In genomic region chr3:172697558-172697957, GRCh38 we compare ENCODE assay signal across 18 cellular contexts. TPM values are rescaled to one million over a fixed set of nuclear protein-coding genes. Genes with fewer than 3 reads are reported as not detected.
DNase-seq lines count a peak whose midpoint lies in the region; ATAC-seq and TF ChIP-seq lines count a peak whose summit lies in the region.
"Had no signal": no experiment of that assay in that cellular context is flagged by ENCODE, and none has a peak within 500 bp of the region (broad histone marks: within the 10 kb centered on the region; RNA-seq: fewer than 3 reads in every experiment).

No MANE protein-coding gene starts in this region.

- H3K4me3 ChIP-seq in left ventricle myocardium inferior (no peak overlapping the region), right cardiac atrium (ENCODE audit: low read length) (no peak overlapping the region), colonic mucosa (no peak overlapping the region), spleen (no peak overlapping the region)
- H3K4me3 ChIP-seq: BLaER1, HAP-1, K562 had no signal

- no peak for ATAC-seq in right cardiac atrium
- ATAC-seq: K562 had no signal

- TF ChIP-seq CTCF in left ventricle myocardium inferior (IDR thresholded peaks at IDR 0.05; ENCODE audit: borderline replicate concordance) (no peak), colonic mucosa (IDR thresholded peaks at IDR 0.05) (no peak), spleen (IDR thresholded peaks at IDR 0.05 in 8 of 11, conservative IDR thresholded peaks at IDR 0.05 in 3 of 11) (no peak)

- H3K4me1 ChIP-seq in left ventricle myocardium inferior = peaks cover 83% of the 10 kb centered on the region
- peaks cover 9% of the 10 kb centered on the region for H3K4me1 ChIP-seq in right cardiac atrium (ENCODE audit: control insufficient read depth, insufficient read depth, low read length)
- no peaks in the 10 kb centered on the region for H3K4me1 ChIP-seq in colonic mucosa
- H3K4me1 ChIP-seq in spleen = peaks cover 0 to 40% (median 22%) of the 10 kb centered on the region in 6 donors

- DNase-seq in left ventricle myocardium inferior = no peak
- DNase-seq in right cardiac atrium = no peak
- no peak for DNase-seq in colonic mucosa
- DNase-seq in spleen = no peak
- no peak for DNase-seq in HPDE6-E6E7 (ENCODE audit: extremely low spot score)
- no peak for DNase-seq in head of caudate nucleus
- DNase-seq in activated naive CD4-positive, alpha-beta T cell (lab: John Stamatoyannopoulos, UW) = no peak
- DNase-seq: 8988T; AML-193; Calu3; CD4-positive, alpha-beta T cell; DMS 273 treated with DMSO at 0.1 percent for 48 hours; DMS79 treated with DMSO at 0.1 percent for 48 hours; EL; GOT3 had no signal

- H3K9me3 ChIP-seq in left ventricle myocardium inferior (replicated peaks) (no peaks in the 10 kb centered on the region), right cardiac atrium (ENCODE audit: control insufficient read depth, low read length) (no peaks in the 10 kb centered on the region), colonic mucosa (no peaks in the 10 kb centered on the region), spleen (no peaks in the 10 kb centered on the region)
- H3K9me3 ChIP-seq: BLaER1, HAP-1 had no signal

- H3K27me3 ChIP-seq in left ventricle myocardium inferior (ENCODE audit: low read depth) = no peaks in the 10 kb centered on the region
- H3K27me3 ChIP-seq in right cardiac atrium (ENCODE audit: control insufficient read depth, insufficient read depth) = no peaks in the 10 kb centered on the region
- no peaks in the 10 kb centered on the region for H3K27me3 ChIP-seq in colonic mucosa
- no peaks in the 10 kb centered on the region for H3K27me3 ChIP-seq in spleen (replicated peaks in 1 of 7)
- H3K27me3 ChIP-seq: BLaER1 had no signal

- intact Hi-C loops in left ventricle myocardium inferior (cut with micrococcal nuclease) = no loop called here
- intact Hi-C loops in right cardiac atrium (cut with DNase I) = no loop called here
- intact Hi-C loops in colonic mucosa (cut with DNase I) = no loop called here
- intact Hi-C loops in spleen (cut with DNase I; ENCODE audit: low total_unique reads) = no loop called here
- intact Hi-C loops in head of caudate nucleus (cut with DNase I) = no loop called here

- no peak for TF ChIP-seq POLR2A in spleen (IDR thresholded peaks at IDR 0.05)

- H3K27ac ChIP-seq in left ventricle myocardium inferior (replicated peaks) (peak overlapping the region; percentile 67), right cardiac atrium (ENCODE audit: low read length) (no peak overlapping the region), colonic mucosa (peak overlapping the region; percentile 66), spleen (peak overlapping the region in 5 of 8 donors; percentile 42 to 74 (median 69))
- H3K27ac ChIP-seq: BLaER1 had no signal

- H3K36me3 ChIP-seq in left ventricle myocardium inferior (peaks cover under 1% of the 10 kb centered on the region), colonic mucosa (no peaks in the 10 kb centered on the region), spleen (no peaks in the 10 kb centered on the region)
- H3K36me3 ChIP-seq: BLaER1, HAP-1 had no signal

- WGBS in right cardiac atrium = 92% methylated on average over 1 of the region's 1 CpG
- WGBS in spleen, 5 donors = 81 to 92% (median 88%) methylated on average over 1 of the region's 1 CpG

- H3K9ac ChIP-seq in colonic mucosa (ENCODE audit: low read depth in 2 of 2, low read length in 2 of 2) = no peak overlapping the region
- H3K9ac ChIP-seq: BLaER1 had no signal

RNA-seq across cellular contexts. Expression of gene NCEH1, which starts 13.3 kb away (rescaled TPM):
- total RNA-seq in left ventricle myocardium inferior (58.6 TPM), right cardiac atrium (10 to 100 TPM; 25.4 to 39.4 (median 28.1) TPM), colonic mucosa (10 to 100 TPM; 36.1 to 42.2 TPM), spleen (10 to 100 TPM; 11.7 to 30.7 (median 22.3) TPM)
- polyA plus RNA-seq in right cardiac atrium (13.0 TPM), spleen (1 to 10 TPM; 3.8 to 6.1 (median 4.9) TPM)

RNA-seq across cellular contexts. Expression of gene ECT2, which starts 53.0 kb away (rescaled TPM):
- 4.8 TPM for total RNA-seq in left ventricle myocardium inferior
- total RNA-seq in right cardiac atrium = 1 to 10 TPM; 5.0 to 5.6 (median 5.3) TPM
- polyA plus RNA-seq in right cardiac atrium = 1.6 TPM
- total RNA-seq in colonic mucosa = 10 to 100 TPM; 36.3 to 58.1 TPM
- 10 to 100 TPM in 5 of 7 donors, 1 to 10 TPM in 2; 7.7 to 19.1 (median 11.1) TPM for total RNA-seq in spleen
- polyA plus RNA-seq in spleen = 1 to 10 TPM; 2.2 to 4.0 (median 3.1) TPM
